Comparison of ENCODE assay signal across 26 cellular contexts in the genomic region with DNA sequence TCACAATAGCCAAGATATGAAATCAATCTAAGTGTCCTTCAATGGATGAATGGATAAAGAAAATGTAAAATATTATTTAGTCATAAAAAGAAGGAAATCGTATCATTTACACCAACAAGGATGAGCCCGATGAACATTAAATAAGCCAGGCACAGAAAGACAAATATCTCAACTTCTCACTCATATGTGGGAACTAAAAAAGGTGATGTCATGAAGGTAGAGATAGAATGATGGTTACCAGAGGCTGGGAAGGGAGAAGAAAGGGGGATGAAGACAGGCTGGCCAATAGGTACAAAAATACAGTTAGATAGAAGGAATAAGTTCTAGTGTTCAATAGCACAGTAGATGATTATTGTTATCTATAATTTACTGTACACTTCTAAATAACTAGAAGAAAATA.
"Had no signal": no experiment of that assay in that cellular context is flagged by ENCODE, and none has a peak within 500 bp of the region (broad histone marks: within the 10 kb centered on the region; RNA-seq: fewer than 3 reads in every experiment).

No MANE protein-coding gene starts in this region.

- H3K9me3 ChIP-seq: stomach, suprapubic skin, testis, thoracic aorta, thyroid gland, tibial artery, tibial nerve, transverse colon, upper lobe of left lung, upper lobe of right lung, uterus, vagina had no signal

- FAIRE-seq: urothelium cell line had no signal

- H3K4me3 ChIP-seq: stomach, suprapubic skin, testis, thoracic aorta, thyroid gland, tibial artery, tibial nerve, transverse colon, upper lobe of left lung, upper lobe of right lung, uterus, vagina had no signal

- H3K27me3 ChIP-seq: stomach, suprapubic skin, testis, thyroid gland, tibial artery, tibial nerve, transverse colon, upper lobe of left lung, upper lobe of right lung, uterus, vagina had no signal

- H3K4me1 ChIP-seq: stomach, suprapubic skin, testis, thyroid gland, tibial nerve, transverse colon, upper lobe of left lung, upper lobe of right lung, uterus, vagina had no signal

- H3K36me3 ChIP-seq: stomach, suprapubic skin, thoracic aorta, thyroid gland, tibial artery, tibial nerve, transverse colon, upper lobe of left lung, upper lobe of right lung, uterus, vagina had no signal

- ATAC-seq: stimulated activated effector memory CD8-positive, alpha-beta T cell treated with anti-CD3 and anti-CD28 coated beads, Interleukin-12 subunit alpha, Interleukin-12 subunit beta, amount 100 ng/mL, for 72 hours; stimulated activated memory B cell treated with anti-CD40 and anti-IgM and Interleukin-4, amounts not matched to agents 10 μg/mL and 1 μg/mL and 100 μg/mL, for 72 hours; stimulated activated naive B cell treated with anti-CD40 and anti-IgM and Interleukin-4, amounts not matched to agents 10 μg/mL and 1 μg/mL and 100 μg/mL, for 72 hours; stimulated activated naive CD8-positive, alpha-beta T cell treated with anti-CD3 and anti-CD28 coated beads, Interleukin-15, amount 100 ng/mL, for 72 hours; upper lobe of right lung had no signal

- H3K27ac ChIP-seq: stomach, suprapubic skin, testis, thoracic aorta, thyroid gland, tibial artery, tibial nerve, transverse colon, upper lobe of left lung, upper lobe of right lung, uterus, vagina had no signal

- DNase-seq: stimulated activated CD4-positive, alpha-beta T cell treated with anti-CD3 and anti-CD28 coated beads, Interleukin-2, amount 100 ng/mL, for 48 hours; stimulated activated CD4-positive, alpha-beta T cell treated with anti-CD3 and anti-CD28 coated beads, Interleukin-4, amount 100 ng/mL, for 1 hour; stimulated activated CD4-positive, alpha-beta T cell treated with anti-CD3 and anti-CD28 coated beads, Interleukin-4, amount 100 ng/mL, for 24 hours; stimulated activated CD4-positive, alpha-beta T cell treated with anti-CD3 and anti-CD28 coated beads, Interleukin-4, amount 100 ng/mL, for 4 hours; stimulated activated CD8-positive, alpha-beta memory T cell treated with anti-CD3 and anti-CD28 coated beads, Interleukin-4, amount 100 ng/mL, for 48 hours; stimulated activated naive B cell treated with anti-CD40 and anti-IgM and Interleukin-4, amounts not matched to agents 10 μg/mL and 1 μg/mL and 100 μg/mL, for 72 hours; stimulated activated naive CD4-positive, alpha-beta T cell; stimulated activated naive CD4-positive, alpha-beta T cell treated with Interleukin-2 at 50 U/mL for 16 hours; stimulated activated naive CD8-positive, alpha-beta T cell treated with anti-CD3 and anti-CD28 coated beads, Interleukin-15, amount 100 ng/mL, for 72 hours; stomach; substantia nigra; testis; thyroid gland; tibial artery; transverse colon; trophoblast cell; upper lobe of left lung; upper lobe of right lung; uterus had no signal
